In the genomic region with DNA sequence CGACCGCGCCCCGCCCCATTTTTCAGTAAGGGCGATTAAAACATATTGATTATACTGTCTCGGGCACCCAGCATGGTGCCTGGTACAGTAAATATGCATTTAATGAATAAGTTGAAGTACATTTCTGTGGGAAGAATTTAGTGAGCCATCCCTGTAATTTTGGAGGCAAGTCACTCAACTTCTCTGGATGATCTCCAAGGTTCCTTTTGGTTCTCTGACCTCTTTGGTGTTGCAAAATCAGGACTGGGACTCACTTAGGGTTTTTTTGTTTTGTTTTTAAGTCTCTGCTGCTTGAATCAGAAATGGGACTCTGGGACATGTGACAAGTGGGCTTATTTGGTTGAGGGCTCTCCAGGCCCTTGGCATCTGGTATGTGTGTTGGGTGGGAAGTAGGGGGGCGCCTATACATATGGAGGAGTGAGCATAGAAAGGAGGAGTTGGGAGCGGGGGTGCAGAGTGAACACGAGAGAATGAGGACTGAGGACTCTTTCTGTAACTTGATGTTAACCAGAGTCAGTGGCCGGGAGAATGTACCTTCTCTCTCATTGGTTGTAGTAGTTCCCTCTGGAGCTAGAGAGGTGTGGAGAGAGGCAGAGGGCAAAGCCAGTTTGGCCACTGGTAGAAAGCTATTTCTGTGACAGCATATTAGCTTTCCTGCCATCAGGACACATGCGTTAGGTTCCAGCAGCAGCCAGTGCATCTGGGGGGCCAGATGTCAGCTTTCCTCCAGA, we compare ENCODE assay signal across 8 cellular contexts. TPM values are rescaled to one million over a fixed set of nuclear protein-coding genes. Genes with fewer than 3 reads are reported as not detected.
DNase-seq lines count a peak whose midpoint lies in the region; ATAC-seq and TF ChIP-seq lines count a peak whose summit lies in the region.

No MANE protein-coding gene starts in this region.

- no peak for TF ChIP-seq CTCF in thoracic aorta (IDR thresholded peaks at IDR 0.05)

- peak overlapping the region; percentile 24 for H3K27ac Mint-ChIP-seq in T-helper 2 cell treated with Interferon-gamma antibody and Interleukin-4, amounts not matched to agents 5 μg/mL and 100 μg/mL, for 36 hours
- H3K27ac Mint-ChIP-seq in activated naive CD8-positive, alpha-beta T cell, result no peak overlapping the region

- no peaks in the 10 kb centered on the region for H3K9me3 ChIP-seq in iPS-20b (ENCODE audit: insufficient read depth, low read depth, low read length)
- no peaks in the 10 kb centered on the region for H3K9me3 ChIP-seq in thoracic aorta

- H3K4me1 ChIP-seq in iPS-20b (ENCODE audit: insufficient read depth, low read length) (peaks cover 33% of the 10 kb centered on the region), thoracic aorta (ENCODE audit: control insufficient read depth in 1 of 2, low read depth in 2 of 2) (peaks cover 22 to 35% of the 10 kb centered on the region in 2 donors)

- peak overlapping the region; percentile 98 for H3K4me3 Mint-ChIP-seq in T-helper 2 cell treated with Interferon-gamma antibody and Interleukin-4, amounts not matched to agents 5 μg/mL and 100 μg/mL, for 36 hours
- peak overlapping the region; percentile 95 for H3K4me3 Mint-ChIP-seq in activated naive CD8-positive, alpha-beta T cell

- peaks cover 79% of the 10 kb centered on the region for H3K27me3 ChIP-seq in iPS-20b (ENCODE audit: insufficient read depth, low read length)
- no peaks in the 10 kb centered on the region for H3K27me3 ChIP-seq in thoracic aorta (replicated peaks; ENCODE audit: insufficient read depth)

- no peaks in the 10 kb centered on the region for H3K9me3 Mint-ChIP-seq in T-helper 2 cell treated with Interferon-gamma antibody and Interleukin-4, amounts not matched to agents 5 μg/mL and 100 μg/mL, for 36 hours
- no peaks in the 10 kb centered on the region for H3K9me3 Mint-ChIP-seq in activated naive CD8-positive, alpha-beta T cell (ENCODE audit: low read depth)

- H3K4me3 ChIP-seq in iPS-20b (ENCODE audit: low read length) (peak overlapping the region; percentile 86), thoracic aorta (peak overlapping the region; percentile 94)

- peaks cover 8% of the 10 kb centered on the region for H3K36me3 Mint-ChIP-seq in T-helper 2 cell treated with Interferon-gamma antibody and Interleukin-4, amounts not matched to agents 5 μg/mL and 100 μg/mL, for 36 hours (ENCODE audit: low read depth)
- peaks cover 4% of the 10 kb centered on the region for H3K36me3 Mint-ChIP-seq in activated naive CD8-positive, alpha-beta T cell

- ATAC-seq in thoracic aorta (ENCODE audit: insufficient number of reproducible peaks, low FRiP score, low read depth), result peak; percentile 27

- H3K27ac ChIP-seq in iPS-20b (ENCODE audit: low read length) (no peak overlapping the region), thoracic aorta (peak overlapping the region; percentile 85 to 90), caudate nucleus (ENCODE audit: low read depth, low read length) (no peak overlapping the region)

- H3K9ac ChIP-seq in iPS-20b (ENCODE audit: low read depth, low read length), result no peak overlapping the region

- peaks cover 7% of the 10 kb centered on the region for H3K27me3 Mint-ChIP-seq in T-helper 2 cell treated with Interferon-gamma antibody and Interleukin-4, amounts not matched to agents 5 μg/mL and 100 μg/mL, for 36 hours (ENCODE audit: low read depth)
- H3K27me3 Mint-ChIP-seq in activated naive CD8-positive, alpha-beta T cell, result peaks cover 6% of the 10 kb centered on the region

- H3K36me3 ChIP-seq in iPS-20b (ENCODE audit: insufficient read depth, low read depth, low read length) (no peaks in the 10 kb centered on the region), thoracic aorta (no peaks in the 10 kb centered on the region)

- peaks cover 45% of the 10 kb centered on the region for H3K4me1 Mint-ChIP-seq in T-helper 2 cell treated with Interferon-gamma antibody and Interleukin-4, amounts not matched to agents 5 μg/mL and 100 μg/mL, for 36 hours (ENCODE audit: low read depth)
- H3K4me1 Mint-ChIP-seq in activated naive CD8-positive, alpha-beta T cell (ENCODE audit: low read depth), result peaks cover 41% of the 10 kb centered on the region

- no peak for DNase-seq in T-helper 2 cell treated with Interferon-gamma antibody and Interleukin-4, amounts not matched to agents 5 μg/mL and 100 μg/mL, for 36 hours (ENCODE audit: low spot score)
- DNase-seq in T-helper 2 cell, result no peak
- no peak for DNase-seq in thoracic aorta (ENCODE audit: low spot score)
- DNase-seq in caudate nucleus (lab: John Stamatoyannopoulos, UW), result no peak
- no peak for DNase-seq in NCI-H748 (lab: John Stamatoyannopoulos, UW; ENCODE audit: unreplicated experiment)
- DNase-seq in A172 (ENCODE audit: low spot score), result no peak

RNA-seq across cellular contexts. Expression of gene ARHGAP10, which starts 1.9 kb away (rescaled TPM):
- total RNA-seq in thoracic aorta, result 100 to 1,000 TPM; 195 to 211 TPM
- total RNA-seq in A172 (2014; rRNA removed; shearing (Covaris generic)), result 9.1 and 10.3 TPM in 2 replicates

RNA-seq across cellular contexts. Expression of gene PRMT9, which starts 49.8 kb away (rescaled TPM):
- 10 to 100 TPM in 1 of 2 donors, 1 to 10 TPM in 1; 3.5 to 11.9 TPM for total RNA-seq in thoracic aorta
- total RNA-seq in A172 (2014; rRNA removed; shearing (Covaris generic)), result 6.6 and 7.7 TPM in 2 replicates

Comparison
In these comparisons a context has a peak if more than half of its experiments do, and no peak if none do; other contexts are left out.
1. H3K27ac ChIP-seq: peak in thoracic aorta (2 of 2); none in iPS-20b (single experiment) and caudate nucleus (single experiment).
2. RNA of gene ARHGAP10, which starts 1.9 kb away (total RNA-seq): 195 to 211 TPM in thoracic aorta; 9.1 to 10.3 TPM in A172; every median in the first group is over 10 times any median in the second.